In the genomic region with DNA sequence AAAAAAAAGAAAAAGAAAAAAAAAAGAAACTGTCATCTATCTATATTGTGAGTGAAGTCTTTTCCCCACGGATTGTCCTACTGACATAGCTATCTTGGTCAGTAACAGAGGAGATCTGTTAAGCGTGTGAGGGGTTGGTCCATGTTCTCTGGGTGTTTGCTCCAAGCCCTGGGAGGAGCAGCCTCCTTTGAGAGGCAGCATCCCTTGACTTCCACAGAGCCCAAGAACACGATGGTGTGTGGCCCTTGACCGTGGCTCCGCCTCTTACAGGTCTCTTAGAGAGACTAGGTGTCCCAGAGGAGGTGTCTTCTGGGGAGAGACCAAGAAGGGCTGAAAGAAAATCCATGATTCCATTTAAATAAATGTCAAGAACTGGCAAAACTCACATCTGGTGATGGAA, we compare ENCODE assay signal across 22 cellular contexts.
"Had no signal": no experiment of that assay in that cellular context is flagged by ENCODE, and none has a peak within 500 bp of the region (broad histone marks: within the 10 kb centered on the region; RNA-seq: fewer than 3 reads in every experiment).

No MANE protein-coding gene starts in this region.

- DNase-seq: cerebellar nuclear complex; colonic mucosa; dermis blood vessel endothelial cell; endodermal cell; erythroblast; foreskin keratinocyte; immature natural killer cell; left cardiac atrium; left ventricle myocardium inferior; lower lobe of right lung; midbrain; sigmoid colon; stimulated activated CD4-positive, alpha-beta T cell treated with anti-CD3 and anti-CD28 coated beads, Interleukin-12 subunit alpha, Interleukin-12 subunit beta, amount 100 ng/mL, for 4 hours; stimulated activated CD4-positive, alpha-beta T cell treated with anti-CD3 and anti-CD28 coated beads, Interleukin-2, amount 100 ng/mL, for 48 hours; stimulated activated naive CD8-positive, alpha-beta T cell treated with anti-CD3 and anti-CD28 coated beads, Interleukin-15, amount 100 ng/mL, for 72 hours; testis had no signal

- ATAC-seq: foreskin keratinocyte; left cardiac atrium; lower lobe of right lung; stimulated activated effector memory CD8-positive, alpha-beta T cell treated with anti-CD3 and anti-CD28 coated beads, Interleukin-12 subunit alpha, Interleukin-12 subunit beta, amount 100 ng/mL, for 72 hours; stimulated activated naive CD8-positive, alpha-beta T cell treated with anti-CD3 and anti-CD28 coated beads, Interleukin-15, amount 100 ng/mL, for 72 hours had no signal

- H3K27me3 ChIP-seq: colonic mucosa, foreskin keratinocyte, neutrophil, right atrium auricular region, sigmoid colon, testis, tibial nerve had no signal

- H3K4me3 ChIP-seq: colonic mucosa, left ventricle myocardium inferior, lower lobe of right lung, right atrium auricular region, sigmoid colon, skin epidermis, testis, tibial nerve had no signal

- H3K4me3 Mint-ChIP-seq: endodermal cell; immature natural killer cell; memory B cell; stimulated activated effector memory CD8-positive, alpha-beta T cell treated with anti-CD3 and anti-CD28 coated beads, Interleukin-12 subunit alpha, Interleukin-12 subunit beta, amount 100 ng/mL, for 72 hours; stimulated activated naive CD8-positive, alpha-beta T cell treated with anti-CD3 and anti-CD28 coated beads, Interleukin-15, amount 100 ng/mL, for 72 hours had no signal

- H3K9me3 ChIP-seq: colonic mucosa, lower lobe of right lung, neutrophil, sigmoid colon, testis had no signal

- H3K36me3 Mint-ChIP-seq: immature natural killer cell had no signal

- H3K4me1 ChIP-seq: colonic mucosa, left ventricle myocardium inferior, lower lobe of right lung, right atrium auricular region, sigmoid colon, testis, tibial nerve had no signal

- H3K27ac Mint-ChIP-seq: endodermal cell; immature natural killer cell; memory B cell; stimulated activated effector memory CD8-positive, alpha-beta T cell treated with anti-CD3 and anti-CD28 coated beads, Interleukin-12 subunit alpha, Interleukin-12 subunit beta, amount 100 ng/mL, for 72 hours had no signal

- H3K27ac ChIP-seq: colonic mucosa, foreskin keratinocyte, left ventricle myocardium inferior, lower lobe of right lung, neutrophil, right atrium auricular region, sigmoid colon, skin epidermis, testis, tibial nerve had no signal

- H3K4me1 Mint-ChIP-seq: endodermal cell had no signal

- H3K36me3 ChIP-seq: colonic mucosa, left ventricle myocardium inferior, lower lobe of right lung, neutrophil, right atrium auricular region, sigmoid colon, tibial nerve had no signal

- H3K27me3 Mint-ChIP-seq: memory B cell had no signal
